In the genomic region with DNA sequence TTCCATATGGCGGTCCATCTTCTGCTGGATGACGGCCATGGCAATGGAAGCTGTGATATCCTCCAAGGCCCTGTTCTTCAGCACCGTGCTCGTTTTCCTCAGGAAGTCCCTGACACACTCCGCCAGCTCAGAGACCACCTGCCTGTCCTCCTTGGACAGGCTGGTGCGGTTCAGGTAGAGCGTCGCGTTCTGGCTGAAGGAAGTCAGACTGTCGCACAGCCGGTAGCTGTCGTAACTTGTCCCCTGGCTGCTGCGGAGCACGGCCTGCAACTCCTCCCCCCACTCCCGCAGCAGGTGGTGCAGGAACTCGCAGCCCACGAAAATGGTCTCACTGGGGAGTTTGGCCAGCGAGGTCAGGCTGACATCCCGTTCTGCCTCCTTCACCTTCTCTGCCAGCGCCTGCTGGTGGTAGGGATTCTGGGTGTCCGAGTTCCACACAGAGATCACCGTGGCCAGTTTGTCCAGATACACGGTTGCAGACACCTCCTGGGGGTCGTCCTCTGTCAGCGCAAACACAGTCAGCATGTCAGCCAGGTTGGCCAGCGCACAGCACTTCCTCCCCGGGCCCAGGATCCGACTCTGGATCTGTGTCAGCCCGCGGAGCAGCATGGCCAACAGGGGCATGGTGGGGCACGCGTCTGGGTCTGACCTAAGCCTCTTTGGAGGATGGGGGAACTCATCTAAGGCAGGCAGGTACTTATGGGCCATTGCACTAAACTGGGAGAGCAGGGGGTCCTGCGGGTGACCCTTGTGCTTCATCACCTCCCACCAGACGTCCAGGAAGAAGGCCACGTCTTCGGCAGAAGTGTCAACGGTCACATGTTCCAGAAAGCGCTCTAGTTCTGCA, we compare ENCODE assay signal across 19 cellular contexts.
"Had no signal": no experiment of that assay in that cellular context is flagged by ENCODE, and none has a peak within 500 bp of the region (broad histone marks: within the 10 kb centered on the region; RNA-seq: fewer than 3 reads in every experiment).

No MANE protein-coding gene starts in this region.

- H3K9me3 ChIP-seq: right atrium auricular region, tibial nerve, upper lobe of right lung had no signal

- DNase-seq: effector CD4-positive, alpha-beta T cell; endodermal cell; erythroblast; foreskin melanocyte; head of caudate nucleus; hippocampal formation; mammary epithelial cell; naive thymus-derived CD4-positive, alpha-beta T cell; nephron progenitor cell; stimulated activated CD4-positive, alpha-beta T cell treated with anti-CD3 and anti-CD28 coated beads, Interleukin-12 subunit alpha, Interleukin-12 subunit beta, amount 100 ng/mL, for 4 hours; stimulated activated naive CD4-positive, alpha-beta T cell treated with Interleukin-2 at 50 U/mL for 16 hours; upper lobe of right lung had no signal

- H3K4me3 ChIP-seq: coronary artery, right atrium auricular region, tibial nerve, upper lobe of right lung had no signal

- ATAC-seq: left lobe of liver; naive thymus-derived CD4-positive, alpha-beta T cell; upper lobe of right lung had no signal

- H3K27me3 ChIP-seq: right atrium auricular region, tibial nerve, upper lobe of right lung had no signal

- H3K27ac ChIP-seq: coronary artery, right atrium auricular region, tibial nerve, upper lobe of right lung had no signal

- H3K4me3 Mint-ChIP-seq: endodermal cell, nephron progenitor cell had no signal

- H3K27me3 Mint-ChIP-seq: naive thymus-derived CD4-positive, alpha-beta T cell had no signal

- FAIRE-seq: endothelial cell of umbilical vein, islet of Langerhans, small intestine had no signal

- H3K27ac Mint-ChIP-seq: endodermal cell; naive thymus-derived CD4-positive, alpha-beta T cell; nephron progenitor cell had no signal
